ENCODE assay signal across 27 cellular contexts in the genomic region with DNA sequence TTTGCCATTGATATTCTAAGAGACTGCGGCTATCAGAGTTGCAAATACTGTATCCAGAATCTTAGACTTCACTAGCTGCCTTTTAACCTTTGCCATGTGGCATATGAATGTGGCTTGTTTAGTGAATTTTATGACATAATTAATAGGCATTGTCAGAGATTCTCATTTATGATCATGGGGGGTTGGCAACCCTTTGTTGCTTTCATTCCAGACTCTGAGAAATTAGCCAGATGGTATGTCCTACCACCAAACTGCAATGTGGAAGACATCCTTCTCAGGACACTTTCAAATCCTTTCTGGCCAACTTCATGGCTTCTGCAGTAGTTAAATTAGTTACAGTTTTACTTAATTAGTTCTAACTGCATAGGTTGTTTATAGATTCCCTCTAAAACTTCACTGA.
"Had no signal": no experiment of that assay in that cellular context is flagged by ENCODE, and none has a peak within 500 bp of the region (broad histone marks: within the 10 kb centered on the region; RNA-seq: fewer than 3 reads in every experiment).

No MANE protein-coding gene starts in this region.

- FAIRE-seq: TTC549 had no signal

- H3K36me3 ChIP-seq: breast epithelium, SJCRH30 had no signal

- DNase-seq: activated B cell treated with CpG ODN at 0.5 μM for 24 hours; activated CD4-positive, alpha-beta T cell treated with anti-CD3 and anti-CD28 coated beads for 1 hour; activated CD4-positive, alpha-beta T cell treated with anti-CD3 and anti-CD28 coated beads, Interleukin-2, amount 10 ng/mL, durations not matched to agents 24 days and 14 days; activated CD4-positive, alpha-beta T cell treated with anti-CD3 and anti-CD28 coated beads, Interleukin-2, amount 50 U/mL, for 48 hours; activated CD8-positive, alpha-beta memory T cell treated with anti-CD3 and anti-CD28 coated beads, Interleukin-2, amount 10 ng/mL, durations not matched to agents 7 days and 5 days; activated effector memory CD4-positive, alpha-beta T cell treated with Interleukin-2 at 50 U/mL for 16 hours; activated naive CD4-positive, alpha-beta T cell; activated T-cell treated with anti-CD3 and anti-CD28 coated beads, Interleukin-2, amount 50 U/mL, for 24 hours; aorta; cortex of kidney; KG1; NCI-H1048; NCI-H1694; NCI-H2029; NCI-H226; NK-92 treated with Interleukin-12 subunit alpha and Interleukin-12 subunit beta, amount 100 ng/mL, for 24 hours; OCI-M1; Right ventricle myocardium superior; SJCRH30; T-helper 2 cell; T1000 had no signal

- H3K27ac ChIP-seq: breast epithelium, RWPE1, SJCRH30 had no signal

- H3K4me3 Mint-ChIP-seq: activated B cell treated with CpG ODN at 0.5 μM for 24 hours; activated CD4-positive, alpha-beta T cell treated with anti-CD3 and anti-CD28 coated beads, Interleukin-2, amount 10 ng/mL, durations not matched to agents 24 days and 14 days; activated CD8-positive, alpha-beta memory T cell treated with anti-CD3 and anti-CD28 coated beads, Interleukin-2, amount 10 ng/mL, durations not matched to agents 7 days and 5 days; activated naive CD4-positive, alpha-beta T cell treated with anti-CD3 and anti-CD28 coated beads, Interleukin-2, amount 50 U/mL, for 24 hours; activated T-cell treated with anti-CD3 and anti-CD28 coated beads, Interleukin-2, amount 50 U/mL, for 24 hours; activated T-helper 1 cell treated with anti-CD3 and anti-CD28 coated beads, Interleukin-12 subunit alpha, Interleukin-12 subunit beta, Interleukin-2, Interleukin-4 antibody, amounts not matched to agents 30 ng/mL and 10 ng/mL and 1 ng/mL, durations not matched to agents 14 hours and 24 hours and 36 hours had no signal

- H3K36me3 Mint-ChIP-seq: activated CD8-positive, alpha-beta memory T cell treated with anti-CD3 and anti-CD28 coated beads, Interleukin-2, amount 10 ng/mL, durations not matched to agents 7 days and 5 days; activated naive CD4-positive, alpha-beta T cell treated with anti-CD3 and anti-CD28 coated beads, Interleukin-2, amount 50 U/mL, for 24 hours had no signal

- H3K9me3 Mint-ChIP-seq: activated B cell treated with CpG ODN at 0.5 μM for 24 hours; activated CD4-positive, alpha-beta T cell treated with anti-CD3 and anti-CD28 coated beads, Interleukin-2, amount 10 ng/mL, durations not matched to agents 24 days and 14 days; activated T-helper 1 cell treated with anti-CD3 and anti-CD28 coated beads, Interleukin-12 subunit alpha, Interleukin-12 subunit beta, Interleukin-2, Interleukin-4 antibody, amounts not matched to agents 30 ng/mL and 10 ng/mL and 1 ng/mL, durations not matched to agents 14 hours and 24 hours and 36 hours had no signal

- ATAC-seq: activated CD8-positive, alpha-beta memory T cell treated with anti-CD3 and anti-CD28 coated beads, Interleukin-2, amount 10 ng/mL, durations not matched to agents 7 days and 5 days; Panc1 had no signal

- H3K9me3 ChIP-seq: breast epithelium, SJCRH30 had no signal

- H3K27me3 ChIP-seq: breast epithelium, SJCRH30 had no signal

- H3K27ac Mint-ChIP-seq: activated B cell treated with CpG ODN at 0.5 μM for 24 hours; activated CD4-positive, alpha-beta T cell treated with anti-CD3 and anti-CD28 coated beads, Interleukin-2, amount 10 ng/mL, durations not matched to agents 24 days and 14 days; activated CD8-positive, alpha-beta memory T cell treated with anti-CD3 and anti-CD28 coated beads, Interleukin-2, amount 10 ng/mL, durations not matched to agents 7 days and 5 days; activated naive CD4-positive, alpha-beta T cell treated with anti-CD3 and anti-CD28 coated beads, Interleukin-2, amount 50 U/mL, for 24 hours; activated T-cell treated with anti-CD3 and anti-CD28 coated beads, Interleukin-2, amount 50 U/mL, for 24 hours; activated T-helper 1 cell treated with anti-CD3 and anti-CD28 coated beads, Interleukin-12 subunit alpha, Interleukin-12 subunit beta, Interleukin-2, Interleukin-4 antibody, amounts not matched to agents 30 ng/mL and 10 ng/mL and 1 ng/mL, durations not matched to agents 14 hours and 24 hours and 36 hours had no signal

- H3K4me1 ChIP-seq: breast epithelium, SJCRH30 had no signal

- H3K4me1 Mint-ChIP-seq: activated B cell treated with CpG ODN at 0.5 μM for 24 hours; activated CD4-positive, alpha-beta T cell treated with anti-CD3 and anti-CD28 coated beads, Interleukin-2, amount 10 ng/mL, durations not matched to agents 24 days and 14 days; activated CD8-positive, alpha-beta memory T cell treated with anti-CD3 and anti-CD28 coated beads, Interleukin-2, amount 10 ng/mL, durations not matched to agents 7 days and 5 days; activated naive CD4-positive, alpha-beta T cell treated with anti-CD3 and anti-CD28 coated beads, Interleukin-2, amount 50 U/mL, for 24 hours had no signal

- H3K4me3 ChIP-seq: breast epithelium, SJCRH30 had no signal

- H3K27me3 Mint-ChIP-seq: activated B cell treated with CpG ODN at 0.5 μM for 24 hours; activated CD4-positive, alpha-beta T cell treated with anti-CD3 and anti-CD28 coated beads, Interleukin-2, amount 10 ng/mL, durations not matched to agents 24 days and 14 days; activated CD8-positive, alpha-beta memory T cell treated with anti-CD3 and anti-CD28 coated beads, Interleukin-2, amount 10 ng/mL, durations not matched to agents 7 days and 5 days; activated naive CD4-positive, alpha-beta T cell treated with anti-CD3 and anti-CD28 coated beads, Interleukin-2, amount 50 U/mL, for 24 hours; activated T-cell treated with anti-CD3 and anti-CD28 coated beads, Interleukin-2, amount 50 U/mL, for 24 hours had no signal
